1 cellular context compared by ENCODE assay signal in the genomic region with DNA sequence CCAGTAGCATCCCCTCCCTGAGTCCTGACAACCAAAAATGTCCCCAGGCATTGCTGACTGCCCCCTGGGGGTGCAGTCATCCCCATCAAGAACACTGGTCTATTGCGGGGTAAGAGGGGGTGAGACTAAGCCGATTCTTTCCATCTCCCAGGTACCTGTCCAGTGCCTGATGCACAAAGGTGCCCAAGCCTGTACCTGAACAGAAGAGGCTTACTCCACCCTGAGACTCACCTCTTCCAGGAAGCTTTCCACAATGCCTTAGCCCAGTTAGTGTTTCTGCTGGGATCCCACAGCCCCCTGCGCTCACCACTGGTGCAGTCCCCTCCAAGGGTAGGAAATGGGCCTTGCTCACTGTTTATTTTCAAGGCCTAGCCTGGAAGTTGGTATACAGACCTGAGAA.
TF ChIP-seq lines count a peak whose summit lies in the region.

No MANE protein-coding gene starts in this region.

TF ChIP-seq in HepG2, 621 proteins besides CTCF, POLR2A, EP300 and RAD21:
- TF ChIP-seq PRPF4 (IDR thresholded peaks at IDR 0.05; ENCODE audit: low read depth, low read length, poor library complexity, severe bottlenecking) (no peak), PAWR (CRISPR knock-in tag; IDR thresholded peaks at IDR 0.05; ENCODE audit: borderline replicate concordance) (no peak), NFIB (CRISPR knock-in tag; IDR thresholded peaks at IDR 0.05; ENCODE audit: borderline replicate concordance) (no peak), HMGA1 (CRISPR knock-in tag; conservative IDR thresholded peaks at IDR 0.05) (no peak), GABPA (IDR thresholded peaks at IDR 0.05; ENCODE audit: low read depth, low read length) (no peak), GABPA (CRISPR knock-in tag; IDR thresholded peaks at IDR 0.05; ENCODE audit: low read depth) (no peak), BRCA1 (CRISPR knock-in tag; IDR thresholded peaks at IDR 0.05) (no peak), ZNF839 (CRISPR knock-in tag; IDR thresholded peaks at IDR 0.05; ENCODE audit: borderline replicate concordance) (no peak), KDM1A (CRISPR knock-in tag; IDR thresholded peaks at IDR 0.05) (no peak), MEF2D (CRISPR knock-in tag; IDR thresholded peaks at IDR 0.05) (no peak)
- TF ChIP-seq, protein P1, sequence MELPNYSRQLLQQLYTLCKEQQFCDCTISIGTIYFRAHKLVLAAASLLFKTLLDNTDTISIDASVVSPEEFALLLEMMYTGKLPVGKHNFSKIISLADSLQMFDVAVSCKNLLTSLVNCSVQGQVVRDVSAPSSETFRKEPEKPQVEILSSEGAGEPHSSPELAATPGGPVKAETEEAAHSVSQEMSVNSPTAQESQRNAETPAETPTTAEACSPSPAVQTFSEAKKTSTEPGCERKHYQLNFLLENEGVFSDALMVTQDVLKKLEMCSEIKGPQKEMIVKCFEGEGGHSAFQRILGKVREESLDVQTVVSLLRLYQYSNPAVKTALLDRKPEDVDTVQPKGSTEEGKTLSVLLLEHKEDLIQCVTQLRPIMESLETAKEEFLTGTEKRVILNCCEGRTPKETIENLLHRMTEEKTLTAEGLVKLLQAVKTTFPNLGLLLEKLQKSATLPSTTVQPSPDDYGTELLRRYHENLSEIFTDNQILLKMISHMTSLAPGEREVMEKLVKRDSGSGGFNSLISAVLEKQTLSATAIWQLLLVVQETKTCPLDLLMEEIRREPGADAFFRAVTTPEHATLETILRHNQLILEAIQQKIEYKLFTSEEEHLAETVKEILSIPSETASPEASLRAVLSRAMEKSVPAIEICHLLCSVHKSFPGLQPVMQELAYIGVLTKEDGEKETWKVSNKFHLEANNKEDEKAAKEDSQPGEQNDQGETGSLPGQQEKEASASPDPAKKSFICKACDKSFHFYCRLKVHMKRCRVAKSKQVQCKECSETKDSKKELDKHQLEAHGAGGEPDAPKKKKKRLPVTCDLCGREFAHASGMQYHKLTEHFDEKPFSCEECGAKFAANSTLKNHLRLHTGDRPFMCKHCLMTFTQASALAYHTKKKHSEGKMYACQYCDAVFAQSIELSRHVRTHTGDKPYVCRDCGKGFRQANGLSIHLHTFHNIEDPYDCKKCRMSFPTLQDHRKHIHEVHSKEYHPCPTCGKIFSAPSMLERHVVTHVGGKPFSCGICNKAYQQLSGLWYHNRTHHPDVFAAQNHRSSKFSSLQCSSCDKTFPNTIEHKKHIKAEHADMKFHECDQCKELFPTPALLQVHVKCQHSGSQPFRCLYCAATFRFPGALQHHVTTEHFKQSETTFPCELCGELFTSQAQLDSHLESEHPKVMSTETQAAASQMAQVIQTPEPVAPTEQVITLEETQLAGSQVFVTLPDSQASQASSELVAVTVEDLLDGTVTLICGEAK (IDR thresholded peaks at IDR 0.05), result no peak
- TF ChIP-seq, protein P1 (CRISPR knock-in tag; IDR thresholded peaks at IDR 0.05), result no peak
- TF ChIP-seq, protein P2, sequence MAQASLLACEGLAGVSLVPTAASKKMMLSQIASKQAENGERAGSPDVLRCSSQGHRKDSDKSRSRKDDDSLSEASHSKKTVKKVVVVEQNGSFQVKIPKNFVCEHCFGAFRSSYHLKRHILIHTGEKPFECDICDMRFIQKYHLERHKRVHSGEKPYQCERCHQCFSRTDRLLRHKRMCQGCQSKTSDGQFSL (CRISPR knock-in tag; IDR thresholded peaks at IDR 0.05), result no peak
